ENCODE assay signal across 1 cellular context in genomic region chr10:60208676-60209269, GRCh38.
TF ChIP-seq lines count a peak whose summit lies in the region.

No MANE protein-coding gene starts in this region.

TF ChIP-seq in GM23338, 12 proteins besides CTCF, POLR2A, EP300 and RAD21 (continued from another document):
- TF ChIP-seq, protein P1, sequence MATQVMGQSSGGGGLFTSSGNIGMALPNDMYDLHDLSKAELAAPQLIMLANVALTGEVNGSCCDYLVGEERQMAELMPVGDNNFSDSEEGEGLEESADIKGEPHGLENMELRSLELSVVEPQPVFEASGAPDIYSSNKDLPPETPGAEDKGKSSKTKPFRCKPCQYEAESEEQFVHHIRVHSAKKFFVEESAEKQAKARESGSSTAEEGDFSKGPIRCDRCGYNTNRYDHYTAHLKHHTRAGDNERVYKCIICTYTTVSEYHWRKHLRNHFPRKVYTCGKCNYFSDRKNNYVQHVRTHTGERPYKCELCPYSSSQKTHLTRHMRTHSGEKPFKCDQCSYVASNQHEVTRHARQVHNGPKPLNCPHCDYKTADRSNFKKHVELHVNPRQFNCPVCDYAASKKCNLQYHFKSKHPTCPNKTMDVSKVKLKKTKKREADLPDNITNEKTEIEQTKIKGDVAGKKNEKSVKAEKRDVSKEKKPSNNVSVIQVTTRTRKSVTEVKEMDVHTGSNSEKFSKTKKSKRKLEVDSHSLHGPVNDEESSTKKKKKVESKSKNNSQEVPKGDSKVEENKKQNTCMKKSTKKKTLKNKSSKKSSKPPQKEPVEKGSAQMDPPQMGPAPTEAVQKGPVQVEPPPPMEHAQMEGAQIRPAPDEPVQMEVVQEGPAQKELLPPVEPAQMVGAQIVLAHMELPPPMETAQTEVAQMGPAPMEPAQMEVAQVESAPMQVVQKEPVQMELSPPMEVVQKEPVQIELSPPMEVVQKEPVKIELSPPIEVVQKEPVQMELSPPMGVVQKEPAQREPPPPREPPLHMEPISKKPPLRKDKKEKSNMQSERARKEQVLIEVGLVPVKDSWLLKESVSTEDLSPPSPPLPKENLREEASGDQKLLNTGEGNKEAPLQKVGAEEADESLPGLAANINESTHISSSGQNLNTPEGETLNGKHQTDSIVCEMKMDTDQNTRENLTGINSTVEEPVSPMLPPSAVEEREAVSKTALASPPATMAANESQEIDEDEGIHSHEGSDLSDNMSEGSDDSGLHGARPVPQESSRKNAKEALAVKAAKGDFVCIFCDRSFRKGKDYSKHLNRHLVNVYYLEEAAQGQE (IDR thresholded peaks at IDR 0.05; ENCODE audit: unreplicated experiment): no peak
- TF ChIP-seq NANOG (IDR thresholded peaks at IDR 0.05; ENCODE audit: borderline replicate concordance): no peak
- no peak for TF ChIP-seq JUNB (IDR thresholded peaks at IDR 0.05; ENCODE audit: unreplicated experiment)
- TF ChIP-seq ZNF331 (CRISPR knock-in tag; IDR thresholded peaks at IDR 0.05; ENCODE audit: low read depth): no peak
- TF ChIP-seq EZH2 (IDR thresholded peaks at IDR 0.05; ENCODE audit: low read depth, unreplicated experiment): no peak
- TF ChIP-seq STAT1 (IDR thresholded peaks at IDR 0.05; ENCODE audit: unreplicated experiment): no peak
- TF ChIP-seq EZH2phosphoT487 (IDR thresholded peaks at IDR 0.05; ENCODE audit: unreplicated experiment): no peak
